In genomic region chr13:77878186-77878585, GRCh38 we compare ENCODE assay signal across 20 cellular contexts. TPM values are rescaled to one million over a fixed set of nuclear protein-coding genes. Genes with fewer than 3 reads are reported as not detected.
DNase-seq lines count a peak whose midpoint lies in the region; ATAC-seq, FAIRE-seq and TF ChIP-seq lines count a peak whose summit lies in the region.
"Had no signal": no experiment of that assay in that cellular context is flagged by ENCODE, and none has a peak within 500 bp of the region (broad histone marks: within the 10 kb centered on the region; RNA-seq: fewer than 3 reads in every experiment).

No MANE protein-coding gene starts in this region.

- H3K36me3 ChIP-seq in endothelial cell of umbilical vein (ENCODE audit: control insufficient read depth in 2 of 2, extremely low read depth in 1 of 2, insufficient read depth in 2 of 2, low read length in 2 of 2): no peaks in the 10 kb centered on the region
- no peaks in the 10 kb centered on the region for H3K36me3 ChIP-seq in MM.1S (replicated peaks; ENCODE audit: insufficient read depth, low read length)
- H3K36me3 ChIP-seq in naive thymus-derived CD4-positive, alpha-beta T cell (ENCODE audit: control insufficient read depth in 2 of 3, insufficient read depth in 3 of 3, low read length in 3 of 3): no peaks in the 10 kb centered on the region
- H3K36me3 ChIP-seq in H7 (replicated peaks; ENCODE audit: control insufficient read depth, insufficient read depth, low read length): no peaks in the 10 kb centered on the region

- no peak for ATAC-seq in naive thymus-derived CD4-positive, alpha-beta T cell
- ATAC-seq: A549 had no signal

- intact Hi-C loops in endothelial cell of umbilical vein (cut with micrococcal nuclease): no loop called here
- intact Hi-C loops in naive thymus-derived CD4-positive, alpha-beta T cell (cut with micrococcal nuclease): no loop called here

- dilution Hi-C loops in endothelial cell of umbilical vein (cut with MboI; ENCODE audit: extremely low pct_ligation_motif_present, low sequenced_read_pairs): no loop called here

- CTCF ChIA-PET in endothelial cell of umbilical vein (lab: Charles Lee): interaction anchor here (0.8 to 1.7 kb wide), 3 partner anchors 18 to 243 kb away, joined by 3 to 5 read pairs (median 4); no protein-coding TSS in a partner anchor
- CTCF ChIA-PET in naive thymus-derived CD4-positive, alpha-beta T cell (lab: Charles Lee): no interaction called here

- H3K4me3 ChIP-seq in endothelial cell of umbilical vein (replicated peaks in 1 of 3; ENCODE audit: insufficient read depth in 1 of 3, low read depth in 1 of 3, low read length in 3 of 3): no peak overlapping the region
- H3K4me3 ChIP-seq in fibroblast of the aortic adventitia (ENCODE audit: low read depth, low read length): no peak overlapping the region
- H3K4me3 ChIP-seq in MM.1S (ENCODE audit: low read length): no peak overlapping the region
- no peak overlapping the region for H3K4me3 ChIP-seq in naive thymus-derived CD4-positive, alpha-beta T cell (ENCODE audit: low read length)
- H3K4me3 ChIP-seq in H7 (ENCODE audit: insufficient read depth, low read depth, low read length): no peak overlapping the region
- H3K4me3 ChIP-seq: A549 had no signal

- FAIRE-seq in endothelial cell of umbilical vein (lab: Jason Lieb, UNC): no peak
- FAIRE-seq: A549, D721Med had no signal

- H3K4me1 ChIP-seq in endothelial cell of umbilical vein (ENCODE audit: control insufficient read depth, extremely low read depth, insufficient read depth, low read length) (no peaks in the 10 kb centered on the region), MM.1S (ENCODE audit: low read length) (no peaks in the 10 kb centered on the region)
- H3K4me1 ChIP-seq in naive thymus-derived CD4-positive, alpha-beta T cell (ENCODE audit: control insufficient read depth in 2 of 2, insufficient read depth in 2 of 2, low read length in 2 of 2): no peaks in the 10 kb centered on the region
- H3K4me1 ChIP-seq: A549, Caco-2 had no signal

- H3K27ac Mint-ChIP-seq in naive thymus-derived CD4-positive, alpha-beta T cell: no peak overlapping the region
- H3K27ac Mint-ChIP-seq: CD4-positive, alpha-beta T cell; H9 had no signal

- no TSS peak for BruUV-seq in endothelial cell of umbilical vein (replicated peaks; lab: Mats Ljungman, UMichigan)

- H3K4me2 ChIP-seq in endothelial cell of umbilical vein (ENCODE audit: insufficient read depth, low read length) (no peak overlapping the region), MM.1S (ENCODE audit: low read depth, low read length) (no peak overlapping the region)
- H3K4me2 ChIP-seq: A549 had no signal

- H3K27ac ChIP-seq in endothelial cell of umbilical vein (ENCODE audit: insufficient read depth, low read depth, low read length) (no peak overlapping the region), MM.1S (ENCODE audit: low read length) (no peak overlapping the region)
- H3K27ac ChIP-seq in naive thymus-derived CD4-positive, alpha-beta T cell (ENCODE audit: low read depth, low read length): no peak overlapping the region
- H3K27ac ChIP-seq: 22Rv1, A549, C4-2B, HL-60 had no signal

- TF ChIP-seq CTCF in endothelial cell of umbilical vein (IDR thresholded peaks at IDR 0.05; ENCODE audit: extremely low read depth in 1 of 2, insufficient read depth in 1 of 2, low read depth in 1 of 2, low read length in 2 of 2) (no peak), fibroblast of the aortic adventitia (IDR thresholded peaks at IDR 0.05; ENCODE audit: insufficient read depth, low read length) (no peak), MM.1S (IDR thresholded peaks at IDR 0.05; ENCODE audit: low read length) (no peak)

- H3K79me2 ChIP-seq in endothelial cell of umbilical vein (ENCODE audit: control insufficient read depth, insufficient read depth, low read length) (no peaks in the 10 kb centered on the region), MM.1S (ENCODE audit: low read length) (no peaks in the 10 kb centered on the region)

- H3K9me3 ChIP-seq in endothelial cell of umbilical vein (replicated peaks; ENCODE audit: control insufficient read depth, insufficient read depth, low read length) (no peaks in the 10 kb centered on the region), MM.1S (replicated peaks; ENCODE audit: insufficient read depth, low read length) (no peaks in the 10 kb centered on the region)
- no peaks in the 10 kb centered on the region for H3K9me3 ChIP-seq in naive thymus-derived CD4-positive, alpha-beta T cell (ENCODE audit: control insufficient read depth in 2 of 3, low read length in 3 of 3)
- H3K9me3 ChIP-seq: A549, Caco-2 had no signal

- no peaks in the 10 kb centered on the region for H3K9me1 ChIP-seq in endothelial cell of umbilical vein (replicated peaks; ENCODE audit: control insufficient read depth, extremely low read depth, insufficient read depth, low read length)

- POLR2A ChIA-PET in endothelial cell of umbilical vein (lab: Charles Lee): interaction anchor here (0.6 kb wide), 1 partner anchor 29 kb away, joined by 10 read pairs; no protein-coding TSS in a partner anchor
- POLR2A ChIA-PET in naive thymus-derived CD4-positive, alpha-beta T cell (lab: Charles Lee): no interaction called here

- H3K36me3 Mint-ChIP-seq in naive thymus-derived CD4-positive, alpha-beta T cell: no peaks in the 10 kb centered on the region

- no peaks in the 10 kb centered on the region for H3K9me2 ChIP-seq in MM.1S (replicated peaks; ENCODE audit: insufficient read depth, low read length)

- DNase-seq in ELR (ENCODE audit: low read depth): peak; percentile 36
- DNase-seq in LHCN-M2 (ENCODE audit: low read depth): peak; percentile 63
- no peak for DNase-seq in endothelial cell of umbilical vein (ENCODE audit: low read depth, low spot score)
- peak; percentile 30 for DNase-seq in fibroblast of the aortic adventitia (ENCODE audit: low read depth)
- no peak for DNase-seq in MM.1S
- no peak for DNase-seq in naive thymus-derived CD4-positive, alpha-beta T cell
- DNase-seq in H7: no peak
- DNase-seq: AML-193; Caco-2; CD4-positive, alpha-beta T cell; GDM1; GOT3; H9 had no signal

- TF ChIP-seq POLR2A in endothelial cell of umbilical vein (IDR thresholded peaks at IDR 0.05; ENCODE audit: low read depth, low read length): no peak

- no peak overlapping the region for H3K4me3 Mint-ChIP-seq in naive thymus-derived CD4-positive, alpha-beta T cell
- H3K4me3 Mint-ChIP-seq: CD4-positive, alpha-beta T cell; H9 had no signal

- H3K27me3 ChIP-seq in endothelial cell of umbilical vein (ENCODE audit: control insufficient read depth in 2 of 2, insufficient read depth in 2 of 2, low read length in 2 of 2) (no peaks in the 10 kb centered on the region), MM.1S (replicated peaks; ENCODE audit: insufficient read depth, low read length) (no peaks in the 10 kb centered on the region), H7 (ENCODE audit: control insufficient read depth, insufficient read depth, low read length) (no peaks in the 10 kb centered on the region)
- no peaks in the 10 kb centered on the region for H3K27me3 ChIP-seq in naive thymus-derived CD4-positive, alpha-beta T cell (ENCODE audit: control insufficient read depth in 2 of 2, insufficient read depth in 2 of 2, low read length in 2 of 2)

- no peaks in the 10 kb centered on the region for H3K4me1 Mint-ChIP-seq in naive thymus-derived CD4-positive, alpha-beta T cell

- no peak overlapping the region for H3K9ac ChIP-seq in endothelial cell of umbilical vein (replicated peaks; ENCODE audit: extremely low read depth, insufficient read depth, low read length)
- H3K9ac ChIP-seq in MM.1S (ENCODE audit: low read length): no peak overlapping the region

- H3F3A ChIP-seq in MM.1S (ENCODE audit: insufficient read depth, low read length): no peaks in the 10 kb centered on the region

- H3K9me3 Mint-ChIP-seq in naive thymus-derived CD4-positive, alpha-beta T cell: peaks cover 0 to 2% (median 0%) of the 10 kb centered on the region in 11 donors
- H3K9me3 Mint-ChIP-seq: CD4-positive, alpha-beta T cell had no signal

- H2AFZ ChIP-seq in endothelial cell of umbilical vein (ENCODE audit: low read depth, low read length) (no peak overlapping the region), MM.1S (ENCODE audit: low read length) (no peak overlapping the region)

- H3K27me3 Mint-ChIP-seq in naive thymus-derived CD4-positive, alpha-beta T cell: peaks cover 0 to 14% (median 4%) of the 10 kb centered on the region in 5 donors

- no peaks in the 10 kb centered on the region for H4K20me1 ChIP-seq in endothelial cell of umbilical vein (replicated peaks; ENCODE audit: control insufficient read depth, extremely low read depth, insufficient read depth, low read length)
- no peaks in the 10 kb centered on the region for H4K20me1 ChIP-seq in MM.1S (ENCODE audit: insufficient read depth, low read length)

TF ChIP-seq in endothelial cell of umbilical vein, 7 proteins besides CTCF, POLR2A, EP300 and RAD21:
- TF ChIP-seq FOS (IDR thresholded peaks at IDR 0.05; ENCODE audit: borderline replicate concordance, insufficient read depth, low read length) (peak; percentile 40), POLR2AphosphoS5 (IDR thresholded peaks at IDR 0.05; ENCODE audit: insufficient read depth, low read depth, low read length) (no peak)

RNA-seq across cellular contexts. Expression of gene EDNRB, which starts 40.4 kb away (rescaled TPM):
- 1.7 and 2.1 TPM in 2 replicates for total RNA-seq in LHCN-M2 (2014; rRNA removed)
- 0.83 TPM for polyA plus RNA-seq in LHCN-M2 (2012)
- 2.3 and 2.6 TPM in 2 replicates for total RNA-seq in endothelial cell of umbilical vein
- polyA plus RNA-seq in endothelial cell of umbilical vein: 1.3 and 1.5 TPM in 2 replicates
- 0.90 and 1.0 TPM in 2 replicates for polyA plus RNA-seq in endothelial cell of umbilical vein (2011; cell fraction: cytosol; rRNA removed)
- polyA plus RNA-seq in endothelial cell of umbilical vein (2011; cell fraction: nucleus; rRNA removed): 1.3 and 1.9 TPM in 2 replicates
- 0.25 and 1.4 TPM in 2 replicates for polyA plus RNA-seq in endothelial cell of umbilical vein (2012)
- polyA minus RNA-seq in endothelial cell of umbilical vein: 3.1 and 5.2 TPM in 2 replicates
- polyA minus RNA-seq in endothelial cell of umbilical vein (2011; cell fraction: cytosol; rRNA and poly(A)+ RNA removed): not detected
- 5.3 and 7.4 TPM in 2 replicates for polyA minus RNA-seq in endothelial cell of umbilical vein (2011; cell fraction: nucleus; rRNA and poly(A)+ RNA removed)
- 1.3 and 23.3 TPM in 2 replicates for total RNA-seq in fibroblast of the aortic adventitia (ENCODE audit: low replicate concordance)
- total RNA-seq in naive thymus-derived CD4-positive, alpha-beta T cell: under 1 TPM in 1 of 5 experiments, not detected in 4; 0.32 TPM
- not detected for polyA plus RNA-seq in naive thymus-derived CD4-positive, alpha-beta T cell
- total RNA-seq in H7 (2014; rRNA removed; shearing (Covaris generic)): 32.9 and 33.1 TPM in 2 replicates
- total RNA-seq: CD4-positive, alpha-beta T cell; HT1080 had no signal
- polyA plus RNA-seq: A549, BJ had no signal

Comparison
In these comparisons a context has a peak if more than half of its experiments do, and no peak if none do; other contexts are left out.
1. DNase-seq: peak in ELR (single experiment), LHCN-M2 (single experiment) and fibroblast of the aortic adventitia (single experiment); none in endothelial cell of umbilical vein (single experiment), MM.1S (single experiment), naive thymus-derived CD4-positive, alpha-beta T cell (0 of 9) and H7 (single experiment).